18 cellular contexts compared by ENCODE assay signal in genomic region chr11:3074912-3075589, GRCh38. TPM values are rescaled to one million over a fixed set of nuclear protein-coding genes. Genes with fewer than 3 reads are reported as not detected.
DNase-seq lines count a peak whose midpoint lies in the region; TF ChIP-seq lines count a peak whose summit lies in the region.
"Had no signal": no experiment of that assay in that cellular context is flagged by ENCODE, and none has a peak within 500 bp of the region (broad histone marks: within the 10 kb centered on the region; RNA-seq: fewer than 3 reads in every experiment).

No MANE protein-coding gene starts in this region.

- no peaks in the 10 kb centered on the region for H3K36me3 Mint-ChIP-seq in type B pancreatic cell
- H3K36me3 Mint-ChIP-seq: CD8-positive, alpha-beta T cell had no signal

- H3K27me3 Mint-ChIP-seq in type B pancreatic cell = peaks cover 1% of the 10 kb centered on the region

- no peak overlapping the region for H3K4me3 Mint-ChIP-seq in type B pancreatic cell
- H3K4me3 Mint-ChIP-seq: activated CD8-positive, alpha-beta T cell treated with anti-CD3 and anti-CD28 coated beads, Interleukin-2, amount 10 ng/mL, durations not matched to agents 7 days and 5 days; activated T-helper 17 cell treated with anti-CD3 and anti-CD28 coated beads, Interleukin-2, amount 50 U/mL, for 72 hours; CD8-positive, alpha-beta T cell had no signal

- H3K27ac Mint-ChIP-seq in type B pancreatic cell = no peak overlapping the region
- H3K27ac Mint-ChIP-seq: activated CD8-positive, alpha-beta T cell treated with anti-CD3 and anti-CD28 coated beads, Interleukin-2, amount 10 ng/mL, durations not matched to agents 7 days and 5 days; activated T-helper 17 cell treated with anti-CD3 and anti-CD28 coated beads, Interleukin-2, amount 50 U/mL, for 72 hours; CD8-positive, alpha-beta T cell had no signal

- peak; percentile 22 for DNase-seq in A172 (ENCODE audit: low spot score)
- peak; percentile 95 for DNase-seq in NCI-H1105 treated with DMSO at 0.1 percent for 48 hours (lab: John Stamatoyannopoulos, UW)
- DNase-seq in NCI-H748 treated with DMSO at 0.1 percent for 48 hours (lab: John Stamatoyannopoulos, UW) = peak; percentile 47
- DNase-seq in kidney tubule cell (ENCODE audit: low spot score) = peak; percentile 34
- no peak for DNase-seq in stimulated activated CD4-positive, alpha-beta T cell treated with anti-CD3 and anti-CD28 coated beads, Interleukin-2, amount 100 ng/mL, for 48 hours
- DNase-seq in dedifferentiated amniotic fluid mesenchymal stem cell (ENCODE audit: extremely low spot score) = no peak
- DNase-seq in type B pancreatic cell (ENCODE audit: extremely low spot score, unreplicated experiment) = no peak
- DNase-seq in activated CD4-positive, alpha-beta T cell treated with anti-CD3 and anti-CD28 coated beads for 4 hours = no peak
- DNase-seq: ACHN; activated CD8-positive, alpha-beta T cell treated with anti-CD3 and anti-CD28 coated beads, Interleukin-2, amount 10 ng/mL, durations not matched to agents 7 days and 5 days; CD8-positive, alpha-beta T cell; GF-D8; MG63; midbrain; NCI-H510A treated with DMSO at 0.1 percent for 48 hours; sigmoid colon; upper lobe of left lung had no signal

- no peak for TF ChIP-seq CTCF in type B pancreatic cell (conservative IDR thresholded peaks at IDR 0.05)

- peaks cover 5% of the 10 kb centered on the region for H3K4me1 Mint-ChIP-seq in type B pancreatic cell (ENCODE audit: unreplicated experiment)
- H3K4me1 Mint-ChIP-seq: activated T-helper 17 cell treated with anti-CD3 and anti-CD28 coated beads, Interleukin-2, amount 50 U/mL, for 72 hours had no signal

- no peaks in the 10 kb centered on the region for H3K9me3 Mint-ChIP-seq in type B pancreatic cell
- H3K9me3 Mint-ChIP-seq: activated T-helper 17 cell treated with anti-CD3 and anti-CD28 coated beads, Interleukin-2, amount 50 U/mL, for 72 hours; CD8-positive, alpha-beta T cell had no signal

RNA-seq across cellular contexts. Expression of gene CARS1, which starts 17.8 kb away (rescaled TPM):
- total RNA-seq in A172 (2014; rRNA removed; shearing (Covaris generic)) = 57.2 and 60.4 TPM in 2 replicates
- 38.9 and 47.8 TPM in 2 replicates for total RNA-seq in type B pancreatic cell (ENCODE audit: low replicate concordance)

Comparison
In these comparisons a context has a peak if more than half of its experiments do, and no peak if none do; other contexts are left out.
1. DNase-seq: peak in A172 (single experiment), NCI-H1105 treated with DMSO at 0.1 percent for 48 hours (single experiment), NCI-H748 treated with DMSO at 0.1 percent for 48 hours (single experiment) and kidney tubule cell (single experiment); none in stimulated activated CD4-positive, alpha-beta T cell treated with anti-CD3 and anti-CD28 coated beads, Interleukin-2, amount 100 ng/mL, for 48 hours (0 of 2), dedifferentiated amniotic fluid mesenchymal stem cell (single experiment), type B pancreatic cell (single experiment) and activated CD4-positive, alpha-beta T cell treated with anti-CD3 and anti-CD28 coated beads for 4 hours (0 of 2).